8 cellular contexts compared by ENCODE assay signal in genomic region chr10:132961864-132962622, GRCh38. TPM values are rescaled to one million over a fixed set of nuclear protein-coding genes. Genes with fewer than 3 reads are reported as not detected.
DNase-seq lines count a peak whose midpoint lies in the region; ATAC-seq and TF ChIP-seq lines count a peak whose summit lies in the region.

No MANE protein-coding gene starts in this region.

- H3K9me3 ChIP-seq in left ventricle myocardium inferior (replicated peaks) (no peaks in the 10 kb centered on the region), upper lobe of left lung (no peaks in the 10 kb centered on the region)

- POLR2A ChIA-PET in RWPE1 (lab: Yijun Ruan, JAX; ENCODE audit: low non-redundant PET) = no interaction called here

- peak overlapping the region; percentile 79 for H3K4me3 Mint-ChIP-seq in activated naive CD8-positive, alpha-beta T cell treated with anti-CD3 and anti-CD28 coated beads, Interleukin-2, amount 50 U/mL, for 24 hours
- peak overlapping the region; percentile 79 for H3K4me3 Mint-ChIP-seq in progenitor cell of endocrine pancreas (ENCODE audit: low read depth)

- H3K27ac ChIP-seq in RWPE1 (no peak overlapping the region), left ventricle myocardium inferior (replicated peaks) (peak overlapping the region; percentile 72), upper lobe of left lung (peak overlapping the region in 1 of 4 donors; percentile 71)

- H3K27me3 ChIP-seq in left ventricle myocardium inferior (ENCODE audit: low read depth) (peaks cover 34% of the 10 kb centered on the region), upper lobe of left lung (no peaks in the 10 kb centered on the region)

- H3K36me3 Mint-ChIP-seq in activated naive CD8-positive, alpha-beta T cell treated with anti-CD3 and anti-CD28 coated beads, Interleukin-2, amount 50 U/mL, for 24 hours (ENCODE audit: low read depth) = no peaks in the 10 kb centered on the region
- no peaks in the 10 kb centered on the region for H3K36me3 Mint-ChIP-seq in progenitor cell of endocrine pancreas (ENCODE audit: insufficient read depth)

- CTCF ChIA-PET in RWPE1 (lab: Yijun Ruan, JAX) = interaction anchor here (0.6 to 1.1 kb wide), 2 partner anchors 17 to 23 kb away, joined by 3 read pairs; no protein-coding TSS in a partner anchor

- no peaks in the 10 kb centered on the region for H3K36me3 ChIP-seq in left ventricle myocardium inferior
- H3K36me3 ChIP-seq in upper lobe of left lung = no peaks in the 10 kb centered on the region

- peaks cover 25% of the 10 kb centered on the region for H3K27me3 Mint-ChIP-seq in activated naive CD8-positive, alpha-beta T cell treated with anti-CD3 and anti-CD28 coated beads, Interleukin-2, amount 50 U/mL, for 24 hours
- H3K27me3 Mint-ChIP-seq in progenitor cell of endocrine pancreas = peaks cover 24% of the 10 kb centered on the region

- peaks cover 36% of the 10 kb centered on the region for H3K4me1 ChIP-seq in left ventricle myocardium inferior
- peaks cover 3 to 41% (median 5%) of the 10 kb centered on the region in 4 donors for H3K4me1 ChIP-seq in upper lobe of left lung

- no peak for TF ChIP-seq POLR2A in upper lobe of left lung (IDR thresholded peaks at IDR 0.05)

- H3K4me3 ChIP-seq in left ventricle myocardium inferior (peak overlapping the region; percentile 72), upper lobe of left lung (peak overlapping the region; percentile 42 to 73 (median 55))

- TF ChIP-seq EP300 in upper lobe of left lung (IDR thresholded peaks at IDR 0.05) = no peak

- peak overlapping the region; percentile 74 for H3K27ac Mint-ChIP-seq in activated naive CD8-positive, alpha-beta T cell treated with anti-CD3 and anti-CD28 coated beads, Interleukin-2, amount 50 U/mL, for 24 hours
- no peak overlapping the region for H3K27ac Mint-ChIP-seq in progenitor cell of endocrine pancreas

- no peaks in the 10 kb centered on the region for H3K9me3 Mint-ChIP-seq in activated naive CD8-positive, alpha-beta T cell treated with anti-CD3 and anti-CD28 coated beads, Interleukin-2, amount 50 U/mL, for 24 hours
- H3K9me3 Mint-ChIP-seq in progenitor cell of endocrine pancreas (ENCODE audit: low read depth) = no peaks in the 10 kb centered on the region

- peak; percentile 79 for DNase-seq in GM13976 (ENCODE audit: low spot score)
- peak; percentile 75 for DNase-seq in RWPE1 (ENCODE audit: low spot score)
- DNase-seq in activated naive CD8-positive, alpha-beta T cell treated with anti-CD3 and anti-CD28 coated beads, Interleukin-2, amount 50 U/mL, for 24 hours = peak; percentile 83
- peak; percentile 53 for DNase-seq in left ventricle myocardium inferior
- DNase-seq in progenitor cell of endocrine pancreas (ENCODE audit: low spot score, unreplicated experiment) = peak; percentile 54
- peak; percentile 82 to 90 for DNase-seq in upper lobe of left lung
- no peak for DNase-seq in HPDE6-E6E7 (ENCODE audit: extremely low spot score)

- WGBS in upper lobe of left lung, 2 donors = 5 to 8% methylated on average over 22 to 37 of the region's 37 CpGs

- H3K4me1 Mint-ChIP-seq in activated naive CD8-positive, alpha-beta T cell treated with anti-CD3 and anti-CD28 coated beads, Interleukin-2, amount 50 U/mL, for 24 hours = peaks cover 29% of the 10 kb centered on the region
- H3K4me1 Mint-ChIP-seq in progenitor cell of endocrine pancreas (ENCODE audit: low read depth) = peaks cover 9% of the 10 kb centered on the region

- in situ Hi-C loops in GM13976 (cut with MboI; ENCODE audit: low sequenced_read_pairs, unreplicated experiment) = no loop called here

- TF ChIP-seq CTCF in GM13976 (IDR thresholded peaks at IDR 0.05; ENCODE audit: borderline replicate concordance, control extremely low read depth, extremely low read depth, insufficient read depth, missing control alignments) (no peak), RWPE1 (conservative IDR thresholded peaks at IDR 0.05; ENCODE audit: low read depth) (no peak), left ventricle myocardium inferior (IDR thresholded peaks at IDR 0.05; ENCODE audit: borderline replicate concordance) (peak; percentile 16), progenitor cell of endocrine pancreas (IDR thresholded peaks at IDR 0.05; ENCODE audit: unreplicated experiment) (peak; percentile 17), upper lobe of left lung (IDR thresholded peaks at IDR 0.05) (peak in 1 of 6 experiments; percentile 20)

- intact Hi-C loops in left ventricle myocardium inferior (cut with micrococcal nuclease) = no loop called here

- ATAC-seq in HG02763 (IDR thresholded peaks at IDR 0.05; ENCODE audit: unreplicated experiment) = peak; percentile 42
- peak; percentile 85 for ATAC-seq in activated naive CD8-positive, alpha-beta T cell treated with anti-CD3 and anti-CD28 coated beads, Interleukin-2, amount 50 U/mL, for 24 hours
- ATAC-seq in upper lobe of left lung (ENCODE audit: low FRiP score in 2 of 2) = peak; percentile 31 to 76

RNA-seq across cellular contexts. Expression of gene CFAP46, which starts 19.7 kb away (rescaled TPM):
- total RNA-seq in left ventricle myocardium inferior = 0.99 TPM
- total RNA-seq in progenitor cell of endocrine pancreas = 12.5 and 15.4 TPM in 2 replicates
- total RNA-seq in upper lobe of left lung = 10 to 100 TPM in 2 of 6 donors, 1 to 10 TPM in 3, under 1 TPM in 1; 0.60 to 28.3 (median 8.0) TPM

Comparison
In these comparisons a context has a peak if more than half of its experiments do, and no peak if none do; other contexts are left out.
1. CTCF ChIP-seq: peak in left ventricle myocardium inferior (single experiment) and progenitor cell of endocrine pancreas (single experiment); none in GM13976 (single experiment) and RWPE1 (single experiment).
2. Peak in every context shown above with its lines, with median percentiles within 50 percentile points of each other: ATAC-seq.